Comparison of ENCODE assay signal across 12 cellular contexts in the genomic region with DNA sequence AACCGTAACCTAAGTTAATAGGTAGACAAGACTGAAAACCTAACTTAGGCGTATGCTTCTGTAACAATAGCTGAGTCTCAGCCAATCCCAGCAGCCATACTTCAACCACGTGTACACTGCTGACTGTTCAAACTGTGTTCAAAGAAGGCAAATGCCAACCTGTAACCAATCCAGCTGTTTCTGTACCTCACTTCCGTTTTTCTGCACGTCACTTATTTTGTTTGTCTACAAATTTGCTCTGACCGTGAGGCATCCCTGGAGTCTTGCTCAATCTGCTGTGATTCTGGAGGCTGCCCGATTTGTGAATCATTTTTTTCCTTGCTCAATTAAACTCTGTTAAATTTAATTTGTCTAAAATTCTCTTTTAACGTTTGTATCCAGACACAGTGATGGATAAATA. TPM values are rescaled to one million over a fixed set of nuclear protein-coding genes. Genes with fewer than 3 reads are reported as not detected.
DNase-seq lines count a peak whose midpoint lies in the region; ATAC-seq and TF ChIP-seq lines count a peak whose summit lies in the region.
"Had no signal": no experiment of that assay in that cellular context is flagged by ENCODE, and none has a peak within 500 bp of the region (broad histone marks: within the 10 kb centered on the region; RNA-seq: fewer than 3 reads in every experiment).

No MANE protein-coding gene starts in this region.

- 59 to 69% (median 63%) methylated on average over 8 of the region's 8 CpGs for WGBS in adrenal gland, 4 donors
- WGBS in transverse colon (ENCODE audit: low coverage in 1 of 2), 2 donors: 67 to 69% methylated on average over 7 to 8 of the region's 8 CpGs

- in situ Hi-C loops in transverse colon (cut with MboI; ENCODE audit: low pct_ligation_motif_present in 1 of 4, low pct_unique_long_range_greater_than_20kb in 1 of 4, low sequenced_read_pairs in 3 of 4): no loop called here

- no peak for TF ChIP-seq EP300 in transverse colon (IDR thresholded peaks at IDR 0.05; ENCODE audit: low read depth)

- no peak overlapping the region for H3K4me3 ChIP-seq in adrenal gland
- H3K4me3 ChIP-seq in right atrium auricular region: no peak overlapping the region
- no peak overlapping the region for H3K4me3 ChIP-seq in transverse colon

- TF ChIP-seq CTCF in adrenal gland (IDR thresholded peaks at IDR 0.05) (no peak), right atrium auricular region (IDR thresholded peaks at IDR 0.05) (no peak), transverse colon (IDR thresholded peaks at IDR 0.05) (no peak), GM20000 (IDR thresholded peaks at IDR 0.05; ENCODE audit: extremely low read depth, missing control alignments) (no peak)

- H3K9me3 ChIP-seq in adrenal gland (replicated peaks in 1 of 3) (no peaks in the 10 kb centered on the region), right atrium auricular region (no peaks in the 10 kb centered on the region), transverse colon (no peaks in the 10 kb centered on the region)
- H3K9me3 ChIP-seq: neutrophil had no signal

- TF ChIP-seq POLR2A in adrenal gland (IDR thresholded peaks at IDR 0.05) (no peak), transverse colon (IDR thresholded peaks at IDR 0.05) (no peak)

- H3K27me3 ChIP-seq in adrenal gland (no peaks in the 10 kb centered on the region), right atrium auricular region (no peaks in the 10 kb centered on the region), transverse colon (no peaks in the 10 kb centered on the region)
- H3K27me3 ChIP-seq: neutrophil had no signal

- H3K27ac ChIP-seq in adrenal gland (peak overlapping the region in 3 of 5 donors; percentile 11 to 64 (median 59)), right atrium auricular region (peak overlapping the region in 1 of 2 donors; percentile 45), transverse colon (peak overlapping the region; percentile 19 to 68 (median 50))
- H3K27ac ChIP-seq: neutrophil had no signal

- H3K4me1 ChIP-seq in adrenal gland (replicated peaks in 1 of 2) (no peaks in the 10 kb centered on the region), right atrium auricular region (no peaks in the 10 kb centered on the region), transverse colon (peaks cover 0 to 5% (median 0%) of the 10 kb centered on the region in 4 donors)

- no peak for ATAC-seq in stimulated activated naive CD8-positive, alpha-beta T cell treated with anti-CD3 and anti-CD28 coated beads, Interleukin-15, Interleukin-2, amounts not matched to agents 100 U/mL and 50 U/mL, for 24 hours
- no peak for ATAC-seq in GM19395 (IDR thresholded peaks at IDR 0.05; ENCODE audit: unreplicated experiment)
- ATAC-seq: T-helper 17 cell had no signal

- intact Hi-C loops in adrenal gland (cut with DNase I): no loop called here
- intact Hi-C loops in transverse colon (cut with DNase I; ENCODE audit: low total_unique reads): no loop called here

- DNase-seq in H4 (ENCODE audit: low spot score) (peak; percentile 81), adrenal gland (peak in 5 of 7 donors; percentile 17 to 59 (median 35)), right atrium auricular region (ENCODE audit: low spot score) (peak; percentile 73), transverse colon (peak; percentile 13), GM20000 (ENCODE audit: low spot score) (no peak)
- no peak for DNase-seq in stimulated activated naive CD8-positive, alpha-beta T cell treated with anti-CD3 and anti-CD28 coated beads, Interleukin-15, Interleukin-2, amounts not matched to agents 100 U/mL and 50 U/mL, for 24 hours
- DNase-seq: activated effector memory CD4-positive, alpha-beta T cell treated with anti-CD3 and anti-CD28 coated beads, Interleukin-2, amount 50 U/mL, for 16 hours; cerebellar nuclear complex; T-helper 17 cell had no signal

- H3K36me3 ChIP-seq in adrenal gland (replicated peaks in 1 of 2): no peaks in the 10 kb centered on the region
- H3K36me3 ChIP-seq in right atrium auricular region: no peaks in the 10 kb centered on the region
- H3K36me3 ChIP-seq in transverse colon: no peaks in the 10 kb centered on the region
- H3K36me3 ChIP-seq: neutrophil had no signal

RNA-seq across cellular contexts. Expression of a gene that starts 59.2 kb away (rescaled TPM):
- 0.29 TPM in 1 of 2 replicates, not detected in the other for total RNA-seq in H4 (2014; rRNA removed; shearing (Covaris generic))
- total RNA-seq in adrenal gland: 100 to 1,000 TPM in 6 of 8 donors, 10 to 100 TPM in 2; 36.5 to 216 (median 134) TPM
- 10 to 100 TPM; 14.0 to 54.3 (median 24.0) TPM for polyA plus RNA-seq in adrenal gland
- total RNA-seq in right atrium auricular region: 10 to 100 TPM; 52.1 to 68.0 TPM
- 10 to 100 TPM in 2 of 4 donors, 1 to 10 TPM in 2; 5.5 to 14.6 (median 8.8) TPM for total RNA-seq in transverse colon
- total RNA-seq: T-helper 17 cell had no signal
- polyA plus RNA-seq: IgD-negative memory B cell had no signal

Comparison
In these comparisons a context has a peak if more than half of its experiments do, and no peak if none do; other contexts are left out.
1. DNase-seq: peak in H4 (single experiment), adrenal gland (5 of 7), right atrium auricular region (single experiment) and transverse colon (single experiment); none in stimulated activated naive CD8-positive, alpha-beta T cell treated with anti-CD3 and anti-CD28 coated beads, Interleukin-15, Interleukin-2, amounts not matched to agents 100 U/mL and 50 U/mL, for 24 hours (single experiment) and GM20000 (single experiment).